ENCODE assay signal across 12 cellular contexts in genomic region chr14:65052832-65053231, GRCh38.
"Had no signal": no experiment of that assay in that cellular context is flagged by ENCODE, and none has a peak within 500 bp of the region (broad histone marks: within the 10 kb centered on the region; RNA-seq: fewer than 3 reads in every experiment).

No MANE protein-coding gene starts in this region.

- ATAC-seq: gastrocnemius medialis had no signal

- H3K27me3 Mint-ChIP-seq: central memory CD8-positive, alpha-beta T cell had no signal

- H3K9me3 Mint-ChIP-seq: central memory CD8-positive, alpha-beta T cell had no signal

- H3K4me3 Mint-ChIP-seq: central memory CD8-positive, alpha-beta T cell had no signal

- DNase-seq: activated CD4-positive, alpha-beta T cell treated with anti-CD3 and anti-CD28 coated beads for 1 hour; activated CD4-positive, alpha-beta T cell treated with anti-CD3 and anti-CD28 coated beads, Interleukin-2, amount 50 U/mL, for 48 hours; activated CD8-positive, alpha-beta memory T cell treated with anti-CD3 and anti-CD28 coated beads, Interleukin-2, amount 50 U/mL, for 48 hours; cortex of kidney; effector memory CD4-positive, alpha-beta T cell; gastrocnemius medialis; heart right ventricle; SJCRH30; SW 1271; T-helper 9 cell; trophoblast cell had no signal
